Comparison of ENCODE assay signal across 1 cellular context in the genomic region with DNA sequence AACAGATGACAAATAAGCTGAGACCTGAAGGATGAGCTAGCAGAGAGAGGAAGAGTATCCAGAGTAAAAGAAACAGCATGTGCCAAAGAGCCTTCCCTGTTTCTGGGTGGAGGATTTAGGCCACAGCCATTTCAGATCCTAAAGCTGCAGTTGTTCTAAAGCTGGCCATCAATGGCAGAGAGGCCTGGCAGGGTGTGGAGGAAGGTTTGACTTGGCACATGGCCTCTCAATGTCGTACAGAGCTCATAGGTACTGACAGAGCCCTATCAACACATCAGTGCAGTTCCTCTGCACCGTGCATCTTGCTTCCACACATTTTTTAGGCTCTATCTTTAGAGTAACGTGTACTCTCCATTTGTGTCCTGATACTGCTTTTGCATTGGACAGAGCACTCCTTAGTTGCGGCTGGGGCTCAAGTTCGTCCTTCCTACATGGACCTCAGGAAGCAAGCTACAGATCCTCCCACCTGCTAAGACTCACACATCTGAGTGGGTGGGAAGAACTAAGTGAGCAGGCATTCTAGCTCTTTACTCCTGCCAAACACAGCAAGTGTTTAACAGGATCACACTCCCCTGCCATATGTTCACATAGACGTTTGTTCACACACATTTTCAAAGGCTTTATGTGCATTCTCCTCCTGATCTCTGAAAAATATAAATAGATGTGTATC.
TF ChIP-seq lines count a peak whose summit lies in the region.

No MANE protein-coding gene starts in this region.

TF ChIP-seq in HEK293, 187 proteins besides CTCF, POLR2A, EP300 and RAD21:
- TF ChIP-seq EGR2 (tag by site-specific recombination; IDR thresholded peaks at IDR 0.05; ENCODE audit: low read depth) = peak; percentile 69
- TF ChIP-seq YY1 (tag by site-specific recombination; IDR thresholded peaks at IDR 0.05) = no peak
- TF ChIP-seq ZFHX2 (tag by site-specific recombination; conservative IDR thresholded peaks at IDR 0.05) = peak; percentile 75
